In genomic region chr22:19533049-19533626, GRCh38 we compare ENCODE assay signal across 1 cellular context.
TF ChIP-seq lines count a peak whose summit lies in the region.

No MANE protein-coding gene starts in this region.

TF ChIP-seq in K562, 482 proteins besides CTCF, POLR2A, EP300 and RAD21 (continued from another document):
- 0 out of 2 replicates have a peak, but pooled peaks have one; percentile 28 for TF ChIP-seq ZFP91 (CRISPR knock-in tag; IDR thresholded peaks at IDR 0.05)
- TF ChIP-seq TEAD4 (IDR thresholded peaks at IDR 0.05; ENCODE audit: low read length): no peak
- TF ChIP-seq TEAD4 (CRISPR knock-in tag; IDR thresholded peaks at IDR 0.05; ENCODE audit: borderline replicate concordance): 0 out of 2 replicates have a peak, but pooled peaks have one; percentile 72
- 0 out of 2 replicates have a peak, but pooled peaks have one; percentile 59 for TF ChIP-seq ZNF282 (CRISPR knock-in tag; IDR thresholded peaks at IDR 0.05)
- TF ChIP-seq PTTG1 (tag; IDR thresholded peaks at IDR 0.05; ENCODE audit: low read depth): no peak
- no peak for TF ChIP-seq MYC (IDR thresholded peaks at IDR 0.05; ENCODE audit: low read depth, low read length)
- 0 out of 2 replicates have a peak, but pooled peaks have one; percentile 28 for TF ChIP-seq MYC (CRISPR knock-in tag; IDR thresholded peaks at IDR 0.05; ENCODE audit: borderline replicate concordance, low read depth)
- TF ChIP-seq MCM3 (IDR thresholded peaks at IDR 0.05): 0 out of 2 replicates have a peak, but pooled peaks have one; percentile 24
- TF ChIP-seq ZNF518B (CRISPR knock-in tag; IDR thresholded peaks at IDR 0.05): no peak
- 0 out of 2 replicates have a peak, but pooled peaks have one; percentile 47 for TF ChIP-seq SP1 (CRISPR knock-in tag; IDR thresholded peaks at IDR 0.05)
TF ChIP-seq in K562: peak in this region for 19.
